8 cellular contexts compared by ENCODE assay signal in the genomic region with DNA sequence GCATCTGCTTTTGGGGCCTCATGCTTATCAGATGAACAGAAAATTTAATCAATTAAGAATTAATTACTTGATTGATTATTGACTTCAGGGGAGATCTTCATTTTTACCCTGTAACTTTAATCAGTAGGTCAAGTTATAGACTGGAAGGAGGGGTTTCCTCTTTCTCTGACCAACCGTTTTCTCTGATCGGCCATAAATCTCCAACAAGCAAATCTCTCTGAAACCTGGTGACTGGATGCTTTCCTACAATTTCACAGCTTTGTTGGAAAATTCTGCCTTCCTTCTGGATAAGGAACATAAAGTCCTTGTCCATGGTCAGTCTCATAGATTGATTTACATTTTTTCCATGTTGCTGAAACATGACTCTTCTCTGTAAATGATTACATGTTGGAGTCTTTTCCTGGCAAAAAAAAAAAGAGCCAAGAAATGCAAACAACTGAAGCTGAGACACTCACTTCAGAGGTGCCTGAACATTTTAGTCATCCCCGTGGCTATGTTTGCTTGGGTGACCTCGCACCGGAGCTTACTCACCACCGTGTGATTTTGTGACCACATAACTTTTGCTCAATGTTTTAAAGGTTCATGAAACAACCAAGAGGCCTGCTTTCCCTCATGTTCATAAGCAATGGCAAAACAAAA. TPM values are rescaled to one million over a fixed set of nuclear protein-coding genes. Genes with fewer than 3 reads are reported as not detected.
DNase-seq lines count a peak whose midpoint lies in the region; ATAC-seq and TF ChIP-seq lines count a peak whose summit lies in the region.

No MANE protein-coding gene starts in this region.

- H3K27ac ChIP-seq in upper lobe of left lung (no peak overlapping the region), caudate nucleus (ENCODE audit: low read depth, low read length) (no peak overlapping the region)

- peak in 1 of 4 donors; percentile 72 for TF ChIP-seq EP300 in upper lobe of left lung (IDR thresholded peaks at IDR 0.05)

- peaks cover 0 to 3% (median 0%) of the 10 kb centered on the region in 4 donors for H3K4me1 ChIP-seq in upper lobe of left lung

- H3K36me3 ChIP-seq in upper lobe of left lung = no peaks in the 10 kb centered on the region

- peak; percentile 58 for ATAC-seq in GM18502 (IDR thresholded peaks at IDR 0.05; ENCODE audit: poor library complexity, unreplicated experiment)
- ATAC-seq in HG02870 (IDR thresholded peaks at IDR 0.05; ENCODE audit: unreplicated experiment) = peak; percentile 78
- ATAC-seq in upper lobe of left lung (ENCODE audit: low FRiP score in 2 of 2) = peak; percentile 76 to 79

- 41 to 45% methylated on average over 6 of the region's 6 CpGs for WGBS in upper lobe of left lung, 2 donors

- peaks cover 0 to 7% (median 2%) of the 10 kb centered on the region in 4 donors for H3K9me3 ChIP-seq in upper lobe of left lung

- no peak overlapping the region for H3K4me3 ChIP-seq in upper lobe of left lung

- DNase-seq in T1000 (lab: John Stamatoyannopoulos, UW) (peak; percentile 4), fibroblast of peridontal ligament (ENCODE audit: extremely low read depth) (peak; percentile 85), upper lobe of left lung (peak in 1 of 2 donors; percentile 72), occipital lobe (lab: John Stamatoyannopoulos, UW) (no peak), caudate nucleus (lab: John Stamatoyannopoulos, UW) (no peak), DMS 273 (lab: John Stamatoyannopoulos, UW; ENCODE audit: unreplicated experiment) (no peak)

- TF ChIP-seq POLR2A in upper lobe of left lung (IDR thresholded peaks at IDR 0.05) = no peak

- no peak for TF ChIP-seq CTCF in upper lobe of left lung (IDR thresholded peaks at IDR 0.05)

- H3K27me3 ChIP-seq in upper lobe of left lung = no peaks in the 10 kb centered on the region

RNA-seq across cellular contexts. Expression of a gene that starts 31.0 kb away (rescaled TPM):
- total RNA-seq in upper lobe of left lung (10 to 100 TPM in 1 of 6 donors, 1 to 10 TPM in 5; 1.6 to 10.5 (median 5.9) TPM), occipital lobe (0.16 TPM)

Comparison
In these comparisons a context has a peak if more than half of its experiments do, and no peak if none do; other contexts are left out.
1. DNase-seq: peak in T1000 (single experiment) and fibroblast of peridontal ligament (single experiment); none in occipital lobe (single experiment), caudate nucleus (0 of 61) and DMS 273 (single experiment).
2. Peak in every context shown above with its lines, with median percentiles within 50 percentile points of each other: ATAC-seq.